ENCODE assay signal across 18 cellular contexts in the genomic region with DNA sequence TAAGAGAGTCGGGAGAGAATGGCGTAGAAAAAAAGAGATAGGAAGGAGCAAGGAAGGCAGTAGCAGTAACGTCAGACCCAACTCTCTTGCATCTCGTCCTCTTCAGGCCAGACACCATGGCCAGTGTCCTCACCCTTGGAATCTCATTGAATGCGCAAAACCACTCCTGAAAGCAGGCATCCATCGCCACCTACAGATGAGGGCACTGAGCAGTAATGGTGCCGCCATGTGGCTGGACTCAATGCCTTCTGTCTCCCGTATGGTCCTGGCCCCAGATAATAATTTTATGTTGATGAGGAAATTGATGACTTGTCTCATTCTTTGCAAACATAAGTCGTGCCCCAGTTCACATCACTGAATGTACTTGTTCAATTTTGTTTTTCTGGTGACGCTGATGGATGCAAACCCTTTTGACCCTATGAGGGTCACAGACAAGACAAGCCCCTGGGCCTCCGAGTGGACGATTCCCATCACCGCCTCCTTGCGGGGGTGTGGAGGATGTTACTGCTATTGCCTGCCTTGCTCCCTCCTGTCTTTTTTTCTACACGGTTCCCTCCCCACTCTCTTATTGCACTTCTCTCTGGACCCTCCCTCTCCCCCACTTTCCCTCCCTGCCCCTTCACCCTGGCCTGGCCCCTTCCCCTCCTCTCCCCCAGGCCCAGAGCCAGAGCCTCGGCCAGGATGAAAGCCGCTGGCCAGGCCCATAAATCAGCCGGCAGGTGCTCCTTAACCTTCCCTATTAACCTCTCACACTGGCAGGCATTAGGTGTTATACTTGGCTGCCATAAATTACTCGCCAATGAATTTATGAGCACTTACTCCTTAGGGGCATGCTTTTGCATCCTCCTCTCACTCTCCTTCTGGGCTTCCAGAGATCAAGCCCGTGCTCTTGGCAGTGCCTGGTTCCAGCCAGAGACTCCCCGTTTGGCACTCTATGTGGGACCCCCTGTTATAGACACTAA. TPM values are rescaled to one million over a fixed set of nuclear protein-coding genes. Genes with fewer than 3 reads are reported as not detected.
DNase-seq lines count a peak whose midpoint lies in the region; ATAC-seq, FAIRE-seq and TF ChIP-seq lines count a peak whose summit lies in the region.
"Had no signal": no experiment of that assay in that cellular context is flagged by ENCODE, and none has a peak within 500 bp of the region (broad histone marks: within the 10 kb centered on the region; RNA-seq: fewer than 3 reads in every experiment).

No MANE protein-coding gene starts in this region.

- peak; percentile 1; the same call in 1 of the 3 replicates for TF ChIP-seq CTCF in A549 (IDR thresholded peaks at IDR 0.05)
- peak; percentile 3 to 29 (median 19); a peak in 3 of 4 replicates for TF ChIP-seq CTCF in H1 (IDR thresholded peaks at IDR 0.05; ENCODE audit: control extremely low read depth in 1 of 3, insufficient read depth in 1 of 3, low read depth in 1 of 3, low read length in 3 of 3)
- TF ChIP-seq CTCF in omental fat pad (IDR thresholded peaks at IDR 0.05): no peak

- TF ChIP-seq RAD21 in A549 (conservative IDR thresholded peaks at IDR 0.05 in 1 of 2, IDR thresholded peaks at IDR 0.05 in 1 of 2) (peak; percentile 33 to 55; a peak in 4 of 5 replicates), H1 (IDR thresholded peaks at IDR 0.05 in 1 of 2, conservative IDR thresholded peaks at IDR 0.05 in 1 of 2; ENCODE audit: low read depth in 2 of 2, low read length in 2 of 2) (peak; percentile 37 to 44)

- no peak overlapping the region for H3K23ac ChIP-seq in H1 (ENCODE audit: insufficient read length)

- no peak for TF ChIP-seq POLR2A in A549 (IDR thresholded peaks at IDR 0.05; ENCODE audit: low read length)
- TF ChIP-seq POLR2A in H1 (IDR thresholded peaks at IDR 0.05; ENCODE audit: control extremely low read depth in 1 of 2, low read depth in 2 of 2, low read length in 2 of 2): no peak

- H2AFZ ChIP-seq in H1 (ENCODE audit: low read length) (no peak overlapping the region), GM23248 (no peak overlapping the region)

- no peak overlapping the region for H2BK5ac ChIP-seq in H1 (ENCODE audit: low read depth, low read length)

- no peak overlapping the region for H3K14ac ChIP-seq in H1 (ENCODE audit: insufficient read length)

- FAIRE-seq in A549 (lab: Jason Lieb, UNC): no peak
- FAIRE-seq in H1 (lab: Jason Lieb, UNC): no peak

- H3K23me2 ChIP-seq in H1 (ENCODE audit: low read depth, low read length): no peaks in the 10 kb centered on the region

- no peak overlapping the region for H4K5ac ChIP-seq in H1 (ENCODE audit: insufficient read length, low read depth, low read length)

- H3K9me3 ChIP-seq in A549: no peaks in the 10 kb centered on the region
- no peaks in the 10 kb centered on the region for H3K9me3 ChIP-seq in H1 (ENCODE audit: insufficient read depth in 2 of 2, low read depth in 1 of 2, low read length in 1 of 2)
- H3K9me3 ChIP-seq in GM23248 (ENCODE audit: low read depth): no peaks in the 10 kb centered on the region
- H3K9me3 ChIP-seq: colonic mucosa, psoas muscle had no signal

- H3K27ac ChIP-seq in A549 (no peak overlapping the region), H1 (ENCODE audit: low read depth, low read length) (no peak overlapping the region), GM23248 (no peak overlapping the region)
- H3K27ac ChIP-seq: colonic mucosa, psoas muscle had no signal

- H2AK5ac ChIP-seq in H1 (ENCODE audit: low read depth, low read length): no peak overlapping the region

- no peak overlapping the region for H3K18ac ChIP-seq in H1 (ENCODE audit: extremely low read depth, low read length)

- H3K4me3 ChIP-seq in A549: no peak overlapping the region
- no peak overlapping the region for H3K4me3 ChIP-seq in H1 (ENCODE audit: extremely low read depth in 1 of 4, insufficient read depth in 2 of 4, low read depth in 3 of 4, low read length in 4 of 4)
- H3K4me3 ChIP-seq in GM23248: no peak overlapping the region
- H3K4me3 ChIP-seq: colonic mucosa, psoas muscle had no signal

- H4K20me1 ChIP-seq in H1 (replicated peaks in 1 of 2; ENCODE audit: control insufficient read depth in 1 of 2, insufficient read depth in 2 of 2, low read length in 2 of 2) (no peaks in the 10 kb centered on the region), GM23248 (ENCODE audit: insufficient read depth) (no peaks in the 10 kb centered on the region)

- 67% methylated on average over 21 of the region's 21 CpGs for WGBS in A549 (ENCODE audit: missing lambda C conversion rate)
- WGBS in H1 (ENCODE audit: extremely low coverage in 1 of 2, insufficient coverage in 1 of 2, insufficient read length in 1 of 2, insufficient replicate concordance in 2 of 2, low coverage in 1 of 2, low lambda C conversion rate in 2 of 2, missing lambda C conversion rate in 1 of 2), 2 experiments: 74% methylated on average over 20 of the region's 21 CpGs; no CpG with 5 or more reads in 1 of the 2 experiments
- WGBS in GM23248 (ENCODE audit: low coverage in 1 of 2, low lambda C conversion rate in 2 of 2, missing lambda C conversion rate in 2 of 2), 2 experiments: 32 to 33% methylated on average over 21 of the region's 21 CpGs

- H3K79me1 ChIP-seq in H1 (ENCODE audit: low read depth, low read length): no peaks in the 10 kb centered on the region

- POLR2A ChIA-PET in A549 (lab: Yijun Ruan, JAX): no interaction called here
- POLR2A ChIA-PET in H1 (lab: Charles Lee; ENCODE audit: partially characterized antibody): no interaction called here

- H3K4ac ChIP-seq in H1 (replicated peaks; ENCODE audit: insufficient read length, low read depth, low read length): no peak overlapping the region

- H3K56ac ChIP-seq in H1 (replicated peaks; ENCODE audit: insufficient read length, low read depth, low read length): no peak overlapping the region

- H3K9ac ChIP-seq in H1 (replicated peaks in 1 of 4; ENCODE audit: extremely low read depth in 1 of 4, low read depth in 3 of 4, low read length in 3 of 4) (no peak overlapping the region), GM23248 (no peak overlapping the region)

- H3K4me1 ChIP-seq in A549: peaks cover 20% of the 10 kb centered on the region
- H3K4me1 ChIP-seq in H1 (replicated peaks in 1 of 4; ENCODE audit: control insufficient read depth in 3 of 4, insufficient read depth in 4 of 4, low read length in 3 of 4): peaks cover 0 to 7% (median 1%) of the 10 kb centered on the region in 4 experiments; a peak in 3 of 7 replicates
- no peaks in the 10 kb centered on the region for H3K4me1 ChIP-seq in GM23248 (ENCODE audit: insufficient read depth)
- H3K4me1 ChIP-seq: colonic mucosa, psoas muscle had no signal

- peak in 1 of 2 experiments; percentile 29 for DNase-seq in A549 (ENCODE audit: low read depth in 1 of 2, low spot score in 1 of 2)
- DNase-seq in DMS79 treated with DMSO at 0.1 percent for 48 hours (lab: John Stamatoyannopoulos, UW): peak; percentile 65
- peak; percentile 35 for DNase-seq in NCI-H774 (lab: John Stamatoyannopoulos, UW)
- DNase-seq in H1 (ENCODE audit: low read depth in 1 of 2, low spot score in 2 of 2): no peak
- no peak for DNase-seq in NCI-H2107 treated with DMSO at 0.1 percent for 48 hours (lab: John Stamatoyannopoulos, UW; ENCODE audit: unreplicated experiment)
- no peak for DNase-seq in GM23248
- no peak for DNase-seq in activated CD4-positive, CD25-positive, alpha-beta regulatory T cell treated with anti-CD3 and anti-CD28 coated beads, Interleukin-2, amount 50 U/mL, for 72 hours
- DNase-seq in omental fat pad (ENCODE audit: low spot score): no peak
- DNase-seq: activated CD4-positive, alpha-beta T cell treated with anti-CD3 and anti-CD28 coated beads, Interleukin-2, amount 50 U/mL, for 48 hours; activated T-cell treated with anti-CD3 and anti-CD28 coated beads, Interleukin-2, amount 50 U/mL, for 72 hours; C1 segment of cervical spinal cord; colonic mucosa; NCI-H345; psoas muscle; substantia nigra; T1000 had no signal

- no peak overlapping the region for H3K4me2 ChIP-seq in A549
- H3K4me2 ChIP-seq in H1 (ENCODE audit: insufficient read depth in 1 of 2, low read depth in 2 of 2, low read length in 2 of 2): no peak overlapping the region
- H3K4me2 ChIP-seq in GM23248 (ENCODE audit: unreplicated experiment): no peak overlapping the region

- H2BK20ac ChIP-seq in H1 (ENCODE audit: low read length): no peak overlapping the region

- H2BK12ac ChIP-seq in H1 (ENCODE audit: low read depth, low read length): no peak overlapping the region

- no peak overlapping the region for H2BK120ac ChIP-seq in H1 (replicated peaks; ENCODE audit: low read depth, low read length)

- no peaks in the 10 kb centered on the region for H3K79me2 ChIP-seq in H1 (ENCODE audit: control insufficient read depth in 1 of 2, insufficient read depth in 2 of 2, low read length in 2 of 2)
- H3K79me2 ChIP-seq in GM23248 (ENCODE audit: insufficient read depth): no peaks in the 10 kb centered on the region

- in situ Hi-C loops in GM23248 (cut with MboI): no loop called here

- CTCF ChIA-PET in A549 (lab: Yijun Ruan, JAX): interaction anchor here (0.6 to 5.9 kb wide), 7 partner anchors 12 to 990 kb away, joined by 3 to 46 read pairs (median 4); no protein-coding TSS in a partner anchor
- CTCF ChIA-PET in H1 (lab: Charles Lee; ENCODE audit: partially characterized antibody): interaction anchor here (1.1 to 7.0 kb wide), 11 partner anchors 13 to 254 kb away, joined by 3 to 47 read pairs (median 5); no protein-coding TSS in a partner anchor

- no peaks in the 10 kb centered on the region for H3K9me2 ChIP-seq in GM23248 (ENCODE audit: insufficient read depth)

- peaks cover 18 to 74% (median 67%) of the 10 kb centered on the region in 4 experiments for H3K27me3 ChIP-seq in H1 (replicated peaks in 1 of 4; ENCODE audit: control insufficient read depth in 3 of 4, extremely low read depth in 1 of 4, insufficient read depth in 3 of 4, low read length in 3 of 4)
- H3K27me3 ChIP-seq in GM23248 (replicated peaks; ENCODE audit: insufficient read depth): peaks cover 82% of the 10 kb centered on the region

- H4K91ac ChIP-seq in H1 (replicated peaks; ENCODE audit: insufficient read length, low read length): no peak overlapping the region

- ATAC-seq in A549 (peak in 1 of 2 experiments; percentile 75; a peak in 3 of 6 replicates), omental fat pad (ENCODE audit: low FRiP score) (no peak)
- ATAC-seq: activated T-cell treated with anti-CD3 and anti-CD28 coated beads, Interleukin-2, amount 50 U/mL, for 72 hours; left lobe of liver; psoas muscle; Right ventricle myocardium inferior had no signal

- no peak overlapping the region for H2BK15ac ChIP-seq in H1 (ENCODE audit: low read length)

- H3F3A ChIP-seq in GM23248 (ENCODE audit: insufficient read depth): no peaks in the 10 kb centered on the region

- no peaks in the 10 kb centered on the region for H3K36me3 ChIP-seq in H1 (ENCODE audit: control insufficient read depth in 2 of 4, insufficient read depth in 4 of 4, low read length in 3 of 4)
- H3K36me3 ChIP-seq in GM23248 (ENCODE audit: low read depth): no peaks in the 10 kb centered on the region
- H3K36me3 ChIP-seq: colonic mucosa had no signal

- no peak for TF ChIP-seq EP300 in A549 (IDR thresholded peaks at IDR 0.05)
- no peak for TF ChIP-seq EP300 in H1 (IDR thresholded peaks at IDR 0.05; ENCODE audit: borderline replicate concordance in 1 of 2, low read depth in 2 of 2, low read length in 2 of 2)

- no peak overlapping the region for H4K8ac ChIP-seq in H1 (ENCODE audit: extremely low read depth, insufficient read depth, low read length)

RNA-seq across cellular contexts. Expression of a gene that starts 18.1 kb away (rescaled TPM):
- polyA plus RNA-seq in A549 (2011; rRNA removed) (1.00 and 1.4 TPM in 2 replicates), A549 (2017; fragmentation: RNase III; extraction: RNeasy Plus Mini Kit Qiagen cat#74134 plus additional on column Dnase treatment) (5.6 to 6.4 TPM (median 5.7 TPM) in 3 replicates), H1 (2011; rRNA removed) (not detected in 2 replicates), GM23248 (2016; fragmentation: Nextera tagmentation; extraction: Ambion mirVana) (not detected in 2 replicates)
- 0.69 and 1.1 TPM in 2 replicates for polyA plus RNA-seq in A549 (2012; cell fraction: cytosol; rRNA removed)
- 1.8 TPM in 2 replicates for polyA plus RNA-seq in A549 (2012; cell fraction: nucleus; rRNA removed)
- 1.8 TPM in 2 replicates for polyA minus RNA-seq in A549 (2011; rRNA and poly(A)+ RNA removed)
- total RNA-seq in H1 (2021; fragmentation: NEBNext Ultra II Directional; extraction: Animal tissue kit (Norgen Biotek cat#: 25700)): not detected in 2 replicates
- not detected for polyA plus RNA-seq in H1 (2011; cell fraction: cytosol; rRNA removed)
- not detected for polyA plus RNA-seq in H1 (2011; cell fraction: nucleus; rRNA removed)
- polyA plus RNA-seq in H1 (2012, experiment 1 of 2): 0.05 to 0.06 TPM in 2 of 4 replicates, not detected in the others
- polyA plus RNA-seq in H1 (2012, experiment 2 of 2): not detected
- polyA plus RNA-seq in H1 (2013, experiment 1 of 2): not detected
- polyA plus RNA-seq in H1 (2013, experiment 2 of 2): not detected
- not detected in 2 replicates for polyA minus RNA-seq in H1 (2011; rRNA and poly(A)+ RNA removed)
- not detected for polyA minus RNA-seq in H1 (2011; cell fraction: cytosol; rRNA and poly(A)+ RNA removed)
- not detected for polyA minus RNA-seq in H1 (2011; cell fraction: nucleus; rRNA and poly(A)+ RNA removed)
- not detected in 2 replicates for total RNA-seq in GM23248 (2014; rRNA removed; shearing (Covaris generic))
- under 1 TPM in 3 of 4 donors, not detected in 1; 0.09 to 0.32 (median 0.13) TPM for total RNA-seq in omental fat pad
- total RNA-seq: activated T-cell treated with anti-CD3 and anti-CD28 coated beads, Interleukin-2, amount 50 U/mL, for 72 hours; colonic mucosa; left lobe of liver had no signal

Comparison
In these comparisons a context has a peak if more than half of its experiments do, and no peak if none do; other contexts are left out.
1. DNase-seq: peak in DMS79 treated with DMSO at 0.1 percent for 48 hours (single experiment) and NCI-H774 (single experiment); none in H1 (0 of 2), NCI-H2107 treated with DMSO at 0.1 percent for 48 hours (single experiment), GM23248 (single experiment), activated CD4-positive, CD25-positive, alpha-beta regulatory T cell treated with anti-CD3 and anti-CD28 coated beads, Interleukin-2, amount 50 U/mL, for 72 hours (single experiment) and omental fat pad (single experiment).
2. CTCF ChIP-seq: peak in A549 (single experiment) and H1 (3 of 3); none in omental fat pad (0 of 3).